Comparison of ENCODE assay signal across 1 cellular context in genomic region chr3:182568206-182568605, GRCh38.
TF ChIP-seq lines count a peak whose summit lies in the region.

No MANE protein-coding gene starts in this region.

TF ChIP-seq in GM23338, 12 proteins besides CTCF, POLR2A, EP300 and RAD21 (continued from another document):
- no peak for TF ChIP-seq ZNF462 (CRISPR knock-in tag; IDR thresholded peaks at IDR 0.05)
- TF ChIP-seq STAT1 (IDR thresholded peaks at IDR 0.05; ENCODE audit: unreplicated experiment), result no peak
- TF ChIP-seq REST (IDR thresholded peaks at IDR 0.05; ENCODE audit: unreplicated experiment), result no peak
- TF ChIP-seq EZH2 (IDR thresholded peaks at IDR 0.05; ENCODE audit: low read depth, unreplicated experiment), result no peak
- TF ChIP-seq ZNF114 (CRISPR knock-in tag; IDR thresholded peaks at IDR 0.05), result no peak
- TF ChIP-seq ZNF331 (CRISPR knock-in tag; IDR thresholded peaks at IDR 0.05; ENCODE audit: low read depth), result no peak
TF ChIP-seq in GM23338: peak in this region for 0.
